In genomic region chr19:40419780-40420179, GRCh38 we compare ENCODE assay signal across 17 cellular contexts. TPM values are rescaled to one million over a fixed set of nuclear protein-coding genes. Genes with fewer than 3 reads are reported as not detected.
DNase-seq lines count a peak whose midpoint lies in the region; ATAC-seq lines count a peak whose summit lies in the region.
"Had no signal": no experiment of that assay in that cellular context is flagged by ENCODE, and none has a peak within 500 bp of the region (broad histone marks: within the 10 kb centered on the region; RNA-seq: fewer than 3 reads in every experiment).

No MANE protein-coding gene starts in this region.

- H3K4me1 ChIP-seq in CD4-positive, CD25-positive, alpha-beta regulatory T cell (ENCODE audit: control insufficient read depth, insufficient read depth, low read length, poor library complexity, severe bottlenecking) = peaks cover 30% of the 10 kb centered on the region
- H3K4me1 ChIP-seq in CD8-positive, alpha-beta memory T cell (ENCODE audit: insufficient read depth, low read length) = peaks cover 18% of the 10 kb centered on the region

- no peaks in the 10 kb centered on the region for H3K27me3 ChIP-seq in CD4-positive, CD25-positive, alpha-beta regulatory T cell (ENCODE audit: control insufficient read depth, insufficient read depth, low read length)
- H3K27me3 ChIP-seq in CD8-positive, alpha-beta memory T cell (ENCODE audit: insufficient read depth, low read length, poor library complexity, severe bottlenecking) = no peaks in the 10 kb centered on the region
- H3K27me3 ChIP-seq: BLaER1, body of pancreas, testis had no signal

- H3K4me3 ChIP-seq in CD4-positive, CD25-positive, alpha-beta regulatory T cell (ENCODE audit: low read depth, low read length) = no peak overlapping the region
- no peak overlapping the region for H3K4me3 ChIP-seq in CD8-positive, alpha-beta memory T cell (ENCODE audit: low read length)
- H3K4me3 ChIP-seq: body of pancreas, lung had no signal

- H3K36me3 ChIP-seq in CD4-positive, CD25-positive, alpha-beta regulatory T cell (ENCODE audit: control insufficient read depth, insufficient read depth, low read length) = peaks cover 6% of the 10 kb centered on the region
- no peaks in the 10 kb centered on the region for H3K36me3 ChIP-seq in CD8-positive, alpha-beta memory T cell (ENCODE audit: insufficient read depth, low read length)

- peak overlapping the region; percentile 66 to 84 (median 76) for H3K4me3 Mint-ChIP-seq in CD4-positive, CD25-positive, alpha-beta regulatory T cell
- peak overlapping the region; percentile 40 to 94 (median 74) for H3K4me3 Mint-ChIP-seq in CD8-positive, alpha-beta memory T cell
- H3K4me3 Mint-ChIP-seq in activated naive CD8-positive, alpha-beta T cell treated with anti-CD3 and anti-CD28 coated beads for 36 hours = peak overlapping the region; percentile 56
- H3K4me3 Mint-ChIP-seq in natural killer cell treated with Interleukin-12 subunit alpha and Interleukin-12 subunit beta and Interleukin-15 and Interleukin-18, amount 100 ng/mL, for 72 hours = peak overlapping the region; percentile 72

- H3K4me1 Mint-ChIP-seq in CD4-positive, CD25-positive, alpha-beta regulatory T cell = peaks cover 0 to 34% (median 22%) of the 10 kb centered on the region in 4 donors
- H3K4me1 Mint-ChIP-seq in CD8-positive, alpha-beta memory T cell = peaks cover 23 to 32% (median 31%) of the 10 kb centered on the region in 3 donors
- H3K4me1 Mint-ChIP-seq in activated naive CD8-positive, alpha-beta T cell treated with anti-CD3 and anti-CD28 coated beads for 36 hours = peaks cover 17% of the 10 kb centered on the region
- H3K4me1 Mint-ChIP-seq in natural killer cell treated with Interleukin-12 subunit alpha and Interleukin-12 subunit beta and Interleukin-15 and Interleukin-18, amount 100 ng/mL, for 72 hours (ENCODE audit: low read depth in 2 of 2) = peaks cover 44 to 54% of the 10 kb centered on the region in 2 donors

- POLR2A ChIA-PET in CD8-positive, alpha-beta memory T cell (lab: Charles Lee) = interaction anchor here (0.7 to 1.7 kb wide), 6 partner anchors 16 to 1657 kb away, joined by 3 to 11 read pairs (median 6); partner anchors contain the start of genes BLVRB, SERTAD3 and SPTBN4

- peaks cover 15% of the 10 kb centered on the region for H3K27me3 Mint-ChIP-seq in CD4-positive, CD25-positive, alpha-beta regulatory T cell
- peaks cover 0 to 3% of the 10 kb centered on the region in 2 donors for H3K27me3 Mint-ChIP-seq in CD8-positive, alpha-beta memory T cell
- no peaks in the 10 kb centered on the region for H3K27me3 Mint-ChIP-seq in activated naive CD8-positive, alpha-beta T cell treated with anti-CD3 and anti-CD28 coated beads for 36 hours
- no peaks in the 10 kb centered on the region for H3K27me3 Mint-ChIP-seq in natural killer cell treated with Interleukin-12 subunit alpha and Interleukin-12 subunit beta and Interleukin-15 and Interleukin-18, amount 100 ng/mL, for 72 hours

- H3K27ac ChIP-seq in CD4-positive, CD25-positive, alpha-beta regulatory T cell (ENCODE audit: insufficient read depth, low read length, poor library complexity, severe bottlenecking) = no peak overlapping the region
- no peak overlapping the region for H3K27ac ChIP-seq in CD8-positive, alpha-beta memory T cell (ENCODE audit: low read depth, low read length)

- ATAC-seq in CD4-positive, CD25-positive, alpha-beta regulatory T cell (ENCODE audit: low read depth in 2 of 2) = no peak
- no peak for ATAC-seq in natural killer cell treated with Interleukin-12 subunit alpha and Interleukin-12 subunit beta and Interleukin-15 and Interleukin-18, amount 100 ng/mL, for 72 hours
- no peak for ATAC-seq in GM21528 (IDR thresholded peaks at IDR 0.05; ENCODE audit: low FRiP score, unreplicated experiment)
- ATAC-seq: body of pancreas had no signal

- H3K27ac Mint-ChIP-seq in CD4-positive, CD25-positive, alpha-beta regulatory T cell = peak overlapping the region in 1 of 3 donors; percentile 55
- peak overlapping the region in 4 of 8 donors; percentile 61 to 94 (median 70) for H3K27ac Mint-ChIP-seq in CD8-positive, alpha-beta memory T cell
- H3K27ac Mint-ChIP-seq in activated naive CD8-positive, alpha-beta T cell treated with anti-CD3 and anti-CD28 coated beads for 36 hours = no peak overlapping the region
- peak overlapping the region; percentile 64 to 72 for H3K27ac Mint-ChIP-seq in natural killer cell treated with Interleukin-12 subunit alpha and Interleukin-12 subunit beta and Interleukin-15 and Interleukin-18, amount 100 ng/mL, for 72 hours

- no peaks in the 10 kb centered on the region for H3K9me3 ChIP-seq in CD4-positive, CD25-positive, alpha-beta regulatory T cell (ENCODE audit: control insufficient read depth in 2 of 2, low read length in 2 of 2)
- H3K9me3 ChIP-seq in CD8-positive, alpha-beta memory T cell (ENCODE audit: low read length) = no peaks in the 10 kb centered on the region
- H3K9me3 ChIP-seq: BLaER1, body of pancreas, testis had no signal

- no peaks in the 10 kb centered on the region for H3K9me3 Mint-ChIP-seq in CD4-positive, CD25-positive, alpha-beta regulatory T cell
- no peaks in the 10 kb centered on the region for H3K9me3 Mint-ChIP-seq in CD8-positive, alpha-beta memory T cell
- no peaks in the 10 kb centered on the region for H3K9me3 Mint-ChIP-seq in activated naive CD8-positive, alpha-beta T cell treated with anti-CD3 and anti-CD28 coated beads for 36 hours
- H3K9me3 Mint-ChIP-seq in natural killer cell treated with Interleukin-12 subunit alpha and Interleukin-12 subunit beta and Interleukin-15 and Interleukin-18, amount 100 ng/mL, for 72 hours = no peaks in the 10 kb centered on the region

- DNase-seq in CD4-positive, CD25-positive, alpha-beta regulatory T cell = no peak
- DNase-seq in CD8-positive, alpha-beta memory T cell = no peak
- DNase-seq in activated naive CD8-positive, alpha-beta T cell treated with anti-CD3 and anti-CD28 coated beads for 36 hours = no peak
- DNase-seq in natural killer cell treated with Interleukin-12 subunit alpha and Interleukin-12 subunit beta and Interleukin-15 and Interleukin-18, amount 100 ng/mL, for 72 hours (ENCODE audit: low spot score) = no peak
- DNase-seq in SKM-1 (lab: John Stamatoyannopoulos, UW; ENCODE audit: unreplicated experiment) (no peak), NCI-H187 treated with DMSO at 0.1 percent for 48 hours (lab: John Stamatoyannopoulos, UW) (no peak)
- DNase-seq: body of pancreas; effector CD4-positive, alpha-beta T cell; Karpas-422; NCI-H1694; NCI-H510A; stimulated activated CD4-positive, alpha-beta T cell treated with anti-CD3 and anti-CD28 coated beads, Interleukin-12 subunit alpha, Interleukin-12 subunit beta, amount 100 ng/mL, for 4 hours; testis had no signal

- CTCF ChIA-PET in CD8-positive, alpha-beta memory T cell (lab: Charles Lee) = interaction anchor here (0.7 to 4.3 kb wide), 22 partner anchors 9 to 428 kb away, joined by 3 to 46 read pairs (median 6); partner anchors contain the start of genes BLVRB, C19orf47, PLD3 and SERTAD3

- H3K36me3 Mint-ChIP-seq in CD4-positive, CD25-positive, alpha-beta regulatory T cell = no peaks in the 10 kb centered on the region
- peaks cover 0 to 18% (median 0%) of the 10 kb centered on the region in 3 donors for H3K36me3 Mint-ChIP-seq in CD8-positive, alpha-beta memory T cell
- peaks cover 10% of the 10 kb centered on the region for H3K36me3 Mint-ChIP-seq in activated naive CD8-positive, alpha-beta T cell treated with anti-CD3 and anti-CD28 coated beads for 36 hours
- peaks cover 5% of the 10 kb centered on the region for H3K36me3 Mint-ChIP-seq in natural killer cell treated with Interleukin-12 subunit alpha and Interleukin-12 subunit beta and Interleukin-15 and Interleukin-18, amount 100 ng/mL, for 72 hours

RNA-seq across cellular contexts. Expression of gene SERTAD1, which starts 6.0 kb away (rescaled TPM):
- total RNA-seq in CD4-positive, CD25-positive, alpha-beta regulatory T cell = 17.0 TPM
- polyA plus RNA-seq in CD4-positive, CD25-positive, alpha-beta regulatory T cell = 1 to 10 TPM; 5.5 to 8.5 (median 5.9) TPM
- 10 to 100 TPM; 15.9 to 17.8 TPM for total RNA-seq in CD8-positive, alpha-beta memory T cell
- polyA plus RNA-seq in CD8-positive, alpha-beta memory T cell = 13.0 TPM
- 1 to 10 TPM; 10.0 TPM for total RNA-seq in activated naive CD8-positive, alpha-beta T cell treated with anti-CD3 and anti-CD28 coated beads for 36 hours
- total RNA-seq in natural killer cell treated with Interleukin-12 subunit alpha and Interleukin-12 subunit beta and Interleukin-15 and Interleukin-18, amount 100 ng/mL, for 72 hours = 10 to 100 TPM; 11.2 to 21.5 TPM

RNA-seq across cellular contexts. Expression of gene PRX, which starts 6.6 kb away (rescaled TPM):
- 1.3 TPM for total RNA-seq in CD4-positive, CD25-positive, alpha-beta regulatory T cell
- under 1 TPM in 3 of 4 donors, not detected in 1; 0.08 to 0.55 (median 0.22) TPM for polyA plus RNA-seq in CD4-positive, CD25-positive, alpha-beta regulatory T cell
- 1 to 10 TPM; 1.4 to 1.6 TPM for total RNA-seq in CD8-positive, alpha-beta memory T cell
- 0.29 TPM for polyA plus RNA-seq in CD8-positive, alpha-beta memory T cell
- under 1 TPM; 0.64 to 0.84 TPM for total RNA-seq in activated naive CD8-positive, alpha-beta T cell treated with anti-CD3 and anti-CD28 coated beads for 36 hours
- under 1 TPM; 0.48 to 0.78 TPM for total RNA-seq in natural killer cell treated with Interleukin-12 subunit alpha and Interleukin-12 subunit beta and Interleukin-15 and Interleukin-18, amount 100 ng/mL, for 72 hours

RNA-seq across cellular contexts. Expression of gene SERTAD3, which starts 24.4 kb away (rescaled TPM):
- total RNA-seq in CD4-positive, CD25-positive, alpha-beta regulatory T cell = 19.5 TPM
- 1 to 10 TPM; 3.1 to 7.6 (median 6.3) TPM for polyA plus RNA-seq in CD4-positive, CD25-positive, alpha-beta regulatory T cell
- 1 to 10 TPM; 7.0 to 8.5 TPM for total RNA-seq in CD8-positive, alpha-beta memory T cell
- polyA plus RNA-seq in CD8-positive, alpha-beta memory T cell = 9.5 TPM
- total RNA-seq in activated naive CD8-positive, alpha-beta T cell treated with anti-CD3 and anti-CD28 coated beads for 36 hours = 1 to 10 TPM; 4.4 to 5.3 TPM
- total RNA-seq in natural killer cell treated with Interleukin-12 subunit alpha and Interleukin-12 subunit beta and Interleukin-15 and Interleukin-18, amount 100 ng/mL, for 72 hours = 10 to 100 TPM; 12.8 to 13.2 TPM

RNA-seq across cellular contexts. Expression of gene HIPK4, which starts 29.8 kb away (rescaled TPM):
- not detected for total RNA-seq in CD4-positive, CD25-positive, alpha-beta regulatory T cell
- not detected for polyA plus RNA-seq in CD4-positive, CD25-positive, alpha-beta regulatory T cell
- total RNA-seq in CD8-positive, alpha-beta memory T cell = not detected
- polyA plus RNA-seq in CD8-positive, alpha-beta memory T cell = not detected
- total RNA-seq in activated naive CD8-positive, alpha-beta T cell treated with anti-CD3 and anti-CD28 coated beads for 36 hours = not detected
- not detected for total RNA-seq in natural killer cell treated with Interleukin-12 subunit alpha and Interleukin-12 subunit beta and Interleukin-15 and Interleukin-18, amount 100 ng/mL, for 72 hours
- total RNA-seq: body of pancreas, OCI-LY7 had no signal

RNA-seq across cellular contexts. Expression of gene BLVRB, which starts 45.8 kb away (rescaled TPM):
- 6.2 TPM for total RNA-seq in CD4-positive, CD25-positive, alpha-beta regulatory T cell
- 10 to 100 TPM; 19.1 to 48.6 (median 24.1) TPM for polyA plus RNA-seq in CD4-positive, CD25-positive, alpha-beta regulatory T cell
- 10 to 100 TPM; 17.4 to 18.9 TPM for total RNA-seq in CD8-positive, alpha-beta memory T cell
- 22.8 TPM for polyA plus RNA-seq in CD8-positive, alpha-beta memory T cell
- total RNA-seq in activated naive CD8-positive, alpha-beta T cell treated with anti-CD3 and anti-CD28 coated beads for 36 hours = 10 to 100 TPM; 15.1 to 15.2 TPM
- total RNA-seq in natural killer cell treated with Interleukin-12 subunit alpha and Interleukin-12 subunit beta and Interleukin-15 and Interleukin-18, amount 100 ng/mL, for 72 hours = 1 to 10 TPM; 4.6 to 5.3 TPM
